Comparison of ENCODE assay signal across 8 cellular contexts in the genomic region with DNA sequence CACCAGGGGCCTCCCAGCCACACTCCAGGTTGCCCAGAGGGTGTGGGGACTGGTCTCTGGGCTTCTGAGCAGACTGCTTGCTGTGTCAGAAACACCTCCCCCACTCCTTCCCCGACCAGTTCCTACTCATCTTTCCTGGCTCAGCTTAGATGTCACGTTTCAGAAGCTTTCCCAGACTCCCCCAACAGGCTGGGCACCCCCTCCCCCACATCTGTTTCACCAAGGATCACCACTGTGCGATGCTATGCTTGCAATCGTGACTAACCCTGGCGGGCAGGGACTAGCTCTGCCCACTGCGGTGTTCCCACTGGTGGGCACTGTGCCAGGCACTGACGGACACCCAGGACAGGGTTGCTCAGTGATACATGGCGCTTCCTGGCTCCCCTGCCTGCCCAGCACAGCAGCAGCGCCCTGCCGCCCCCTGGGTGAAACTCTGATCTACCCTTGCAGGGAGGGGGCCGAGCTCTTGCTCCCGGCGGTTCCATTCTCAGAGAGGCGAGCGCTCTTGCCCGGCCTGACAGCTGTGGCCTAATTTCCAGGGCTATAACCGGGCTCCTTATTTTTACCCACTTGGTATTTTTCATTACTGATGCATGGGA. TPM values are rescaled to one million over a fixed set of nuclear protein-coding genes. Genes with fewer than 3 reads are reported as not detected.
DNase-seq lines count a peak whose midpoint lies in the region; ATAC-seq and TF ChIP-seq lines count a peak whose summit lies in the region.

No MANE protein-coding gene starts in this region.

- intact Hi-C loops in CD14-positive monocyte (cut with micrococcal nuclease): no loop called here

- peak overlapping the region; percentile 6 for H3K9ac ChIP-seq in rectal smooth muscle tissue (ENCODE audit: low read length)

- ATAC-seq in GM21786 (IDR thresholded peaks at IDR 0.05; ENCODE audit: unreplicated experiment): no peak
- no peak for ATAC-seq in GM18868 (IDR thresholded peaks at IDR 0.05; ENCODE audit: unreplicated experiment)

- H3K27ac ChIP-seq in rectal smooth muscle tissue (ENCODE audit: low read depth, low read length): peak overlapping the region; percentile 99

- no peak overlapping the region for H3K4me3 Mint-ChIP-seq in CD14-positive monocyte

- peaks cover 61 to 75% of the 10 kb centered on the region in 2 donors for H3K36me3 Mint-ChIP-seq in CD14-positive monocyte

- H3K27ac Mint-ChIP-seq in CD14-positive monocyte: peak overlapping the region in 1 of 7 donors; percentile 1

- TF ChIP-seq CTCF in GM12864 (IDR thresholded peaks at IDR 0.05; ENCODE audit: low read depth, low read length, missing control alignments): no peak
- no peak for TF ChIP-seq CTCF in CD14-positive monocyte (IDR thresholded peaks at IDR 0.05)

- no peaks in the 10 kb centered on the region for H3K27me3 ChIP-seq in rectal smooth muscle tissue (ENCODE audit: control insufficient read depth, insufficient read depth, low read length)

- H3K4me1 Mint-ChIP-seq in CD14-positive monocyte: no peaks in the 10 kb centered on the region

- H3K9me3 Mint-ChIP-seq in CD14-positive monocyte: peaks cover 0 to 1% (median 0%) of the 10 kb centered on the region in 7 donors

- DNase-seq in GM12864 (ENCODE audit: low read depth): peak; percentile 7
- DNase-seq in SK-N-DZ (ENCODE audit: low spot score): peak; percentile 32
- peak; percentile 78 for DNase-seq in foreskin melanocyte
- no peak for DNase-seq in CD14-positive monocyte (ENCODE audit: low spot score)
- no peak for DNase-seq in activated T-cell treated with anti-CD3 and anti-CD28 coated beads for 4 hours

- H3K27me3 Mint-ChIP-seq in CD14-positive monocyte (ENCODE audit: low read depth in 3 of 3): peaks cover 0 to 2% (median 0%) of the 10 kb centered on the region in 3 donors

- peaks cover 41% of the 10 kb centered on the region for H3K4me1 ChIP-seq in rectal smooth muscle tissue (ENCODE audit: control insufficient read depth, insufficient read depth, low read length)

- H3K4me3 ChIP-seq in GM12864 (ENCODE audit: low read depth, low read length) (no peak overlapping the region), rectal smooth muscle tissue (ENCODE audit: low read length) (no peak overlapping the region)

- no peaks in the 10 kb centered on the region for H3K36me3 ChIP-seq in rectal smooth muscle tissue (ENCODE audit: control insufficient read depth, insufficient read depth, low read length)

RNA-seq across cellular contexts. Expression of gene MTSS2, which starts 29.4 kb away (rescaled TPM):
- 19.4 and 42.1 TPM in 2 replicates for polyA plus RNA-seq in SK-N-DZ (2014; cell fraction: cytosol; rRNA removed)
- 45.1 and 55.5 TPM in 2 replicates for polyA plus RNA-seq in SK-N-DZ (2014; cell fraction: nucleus; rRNA removed)
- not detected for polyA plus RNA-seq in CD14-positive monocyte

Comparison
In these comparisons a context has a peak if more than half of its experiments do, and no peak if none do; other contexts are left out.
1. DNase-seq: peak in GM12864 (single experiment), SK-N-DZ (single experiment) and foreskin melanocyte (single experiment); none in CD14-positive monocyte (single experiment) and activated T-cell treated with anti-CD3 and anti-CD28 coated beads for 4 hours (single experiment).